19 cellular contexts compared by ENCODE assay signal in the genomic region with DNA sequence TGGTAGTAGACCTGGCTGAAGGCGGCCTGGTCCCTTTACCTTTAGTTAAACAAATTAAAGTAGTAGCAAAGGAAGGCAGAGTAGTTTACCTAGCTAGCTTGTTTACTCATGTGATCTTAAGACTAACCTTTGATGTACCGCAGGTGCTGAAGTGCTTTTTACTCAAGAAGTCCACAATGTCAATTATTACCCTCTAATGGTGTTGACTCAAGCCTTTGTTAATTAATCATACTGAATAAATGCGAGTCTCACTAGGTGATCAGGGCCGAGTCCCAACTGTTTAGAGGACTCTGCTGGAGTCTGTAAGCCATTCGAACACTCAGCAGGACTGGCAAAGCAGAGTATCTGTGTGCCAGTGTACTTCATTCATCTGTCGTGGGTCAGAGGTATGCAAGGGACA.
"Had no signal": no experiment of that assay in that cellular context is flagged by ENCODE, and none has a peak within 500 bp of the region (broad histone marks: within the 10 kb centered on the region; RNA-seq: fewer than 3 reads in every experiment).

No MANE protein-coding gene starts in this region.

- H3K4me3 Mint-ChIP-seq: activated naive CD4-positive, alpha-beta T cell treated with anti-CD3 and anti-CD28 coated beads, Interleukin-2, amount 50 U/mL, for 24 hours; nephron; stimulated activated naive B cell treated with anti-CD40 and anti-IgM and Interleukin-4, amounts not matched to agents 10 μg/mL and 1 μg/mL and 100 μg/mL, for 72 hours; type B pancreatic cell had no signal

- H3K36me3 Mint-ChIP-seq: activated naive CD4-positive, alpha-beta T cell treated with anti-CD3 and anti-CD28 coated beads, Interleukin-2, amount 50 U/mL, for 24 hours; stimulated activated naive B cell treated with anti-CD40 and anti-IgM and Interleukin-4, amounts not matched to agents 10 μg/mL and 1 μg/mL and 100 μg/mL, for 72 hours; type B pancreatic cell had no signal

- DNase-seq: activated CD4-positive, alpha-beta T cell treated with anti-CD3 and anti-CD28 coated beads, Interleukin-2, amount 50 U/mL, for 4 hours; activated effector memory CD4-positive, alpha-beta T cell treated with Interleukin-2 at 50 U/mL for 16 hours; activated T-cell treated with anti-CD3 and anti-CD28 coated beads, Interleukin-2, amount 50 U/mL, for 1 hour; central memory CD4-positive, alpha-beta T cell; cortex of kidney; effector CD8-positive, alpha-beta T cell; gastrocnemius medialis; left colon; mammary epithelial cell; spleen; stimulated activated CD4-positive, alpha-beta T cell treated with anti-CD3 and anti-CD28 coated beads, Interleukin-2, amount 100 ng/mL, for 24 hours; stimulated activated naive B cell treated with anti-CD40 and anti-IgM and Interleukin-4, amounts not matched to agents 10 μg/mL and 1 μg/mL and 100 μg/mL, for 72 hours; substantia nigra; T-helper 2 cell had no signal

- H3K27ac Mint-ChIP-seq: activated naive CD4-positive, alpha-beta T cell treated with anti-CD3 and anti-CD28 coated beads, Interleukin-2, amount 50 U/mL, for 24 hours; nephron; stimulated activated naive B cell treated with anti-CD40 and anti-IgM and Interleukin-4, amounts not matched to agents 10 μg/mL and 1 μg/mL and 100 μg/mL, for 72 hours; type B pancreatic cell had no signal

- H3K4me1 Mint-ChIP-seq: activated naive CD4-positive, alpha-beta T cell treated with anti-CD3 and anti-CD28 coated beads, Interleukin-2, amount 50 U/mL, for 24 hours; nephron; stimulated activated naive B cell treated with anti-CD40 and anti-IgM and Interleukin-4, amounts not matched to agents 10 μg/mL and 1 μg/mL and 100 μg/mL, for 72 hours had no signal

- ATAC-seq: activated CD4-positive, CD25-positive, alpha-beta regulatory T cell treated with anti-CD3 and anti-CD28 coated beads, Interleukin-2, amount 50 U/mL, for 24 hours; gastrocnemius medialis; left colon; sciatic nerve; stimulated activated naive B cell treated with anti-CD40 and anti-IgM and Interleukin-4, amounts not matched to agents 10 μg/mL and 1 μg/mL and 100 μg/mL, for 72 hours had no signal

- H3K9me3 Mint-ChIP-seq: nephron, type B pancreatic cell had no signal

- H3K27me3 Mint-ChIP-seq: activated naive CD4-positive, alpha-beta T cell treated with anti-CD3 and anti-CD28 coated beads, Interleukin-2, amount 50 U/mL, for 24 hours; stimulated activated naive B cell treated with anti-CD40 and anti-IgM and Interleukin-4, amounts not matched to agents 10 μg/mL and 1 μg/mL and 100 μg/mL, for 72 hours; type B pancreatic cell had no signal
